In genomic region chr6:98002678-98003077, GRCh38 we compare ENCODE assay signal across 26 cellular contexts.
A peak's percentile ranks its signal among the peaks of the same experiment; 100 is the strongest.
DNase-seq lines count a peak whose midpoint lies in the region; ATAC-seq, FAIRE-seq and TF ChIP-seq lines count a peak whose summit lies in the region.
"Had no signal": no experiment of that assay in that cellular context is flagged by ENCODE, and none has a peak within 500 bp of the region (broad histone marks: within the 10 kb centered on the region; RNA-seq: fewer than 3 reads in every experiment).

No MANE protein-coding gene starts in this region.

- POLR2A ChIA-PET in GM12878 (lab: Charles Lee) (no interaction called here), HEK293T (lab: Yijun Ruan, JAX) (no interaction called here)
- POLR2A ChIA-PET in naive thymus-derived CD4-positive, alpha-beta T cell (lab: Charles Lee) = no interaction called here

- H3K27me3 ChIP-seq in GM12878 (replicated peaks in 1 of 2; ENCODE audit: control insufficient read depth in 2 of 2, insufficient read depth in 2 of 2, low read length in 1 of 2) (no peaks in the 10 kb centered on the region), MG63 (no peaks in the 10 kb centered on the region)
- no peaks in the 10 kb centered on the region for H3K27me3 ChIP-seq in naive thymus-derived CD4-positive, alpha-beta T cell (ENCODE audit: control insufficient read depth in 2 of 2, insufficient read depth in 2 of 2, low read length in 2 of 2)
- H3K27me3 ChIP-seq: BE2C; BLaER1 treated with 17β-estradiol and CSF1 and Interleukin-3, amounts not matched to agents 10 nM and 100 nM had no signal

- no TSS peak for BruUV-seq in GM12878 (replicated peaks; lab: Mats Ljungman, UMichigan)

- no peak overlapping the region for H3K4me3 ChIP-seq in GM12878
- H3K4me3 ChIP-seq in MG63 = no peak overlapping the region
- no peak overlapping the region for H3K4me3 ChIP-seq in naive thymus-derived CD4-positive, alpha-beta T cell (ENCODE audit: low read length)
- H3K4me3 ChIP-seq: A549; BLaER1 treated with 17β-estradiol and CSF1 and Interleukin-3, amounts not matched to agents 10 nM and 100 nM had no signal

- CTCF ChIA-PET in GM12878 (lab: Yijun Ruan, JAX) = interaction anchor here (1.1 kb wide), 1 partner anchor 13 kb away, joined by 3 read pairs; no protein-coding TSS in a partner anchor
- CTCF ChIA-PET in HEK293T (lab: Yijun Ruan, JAX) = no interaction called here
- CTCF ChIA-PET in naive thymus-derived CD4-positive, alpha-beta T cell (lab: Charles Lee) = no interaction called here

- H3K79me2 ChIP-seq in GM12878 (ENCODE audit: control insufficient read depth, insufficient read depth, low read length) = no peaks in the 10 kb centered on the region

- WGBS in GM12878 (ENCODE audit: insufficient coverage, insufficient replicate concordance, low lambda C conversion rate, missing lambda C conversion rate) = 87% methylated on average over 1 of the region's 1 CpG

- no peaks in the 10 kb centered on the region for H3K27me3 Mint-ChIP-seq in neural crest cell (ENCODE audit: low read depth)
- H3K27me3 Mint-ChIP-seq in naive thymus-derived CD4-positive, alpha-beta T cell = no peaks in the 10 kb centered on the region
- H3K27me3 Mint-ChIP-seq: CD4-positive, alpha-beta T cell; CD8-positive, alpha-beta memory T cell had no signal

- SMC1A ChIA-PET in GM12878 (lab: Charles Lee; ENCODE audit: uncharacterized antibody, unreplicated experiment) = no interaction called here

- no peak for TF ChIP-seq EP300 in GM12878 (IDR thresholded peaks at IDR 0.05; ENCODE audit: borderline replicate concordance in 1 of 2, control insufficient read depth in 1 of 2, low read depth in 2 of 2, low read length in 2 of 2)

- in situ Hi-C loops in GM12878 (cut with MboI) = no loop called here

- no peak for DNase-seq in GM12878 (ENCODE audit: low read depth, low spot score)
- DNase-seq in neural crest cell (ENCODE audit: low read depth, low spot score) = no peak
- DNase-seq in MG63 = no peak
- no peak for DNase-seq in HEK293T (ENCODE audit: extremely low spot score)
- no peak for DNase-seq in naive thymus-derived CD4-positive, alpha-beta T cell
- no peak for DNase-seq in EL
- DNase-seq: 8988T; ACHN; AML-193; BE2C; CD4-positive, alpha-beta T cell; CD8-positive, alpha-beta memory T cell; DMS 273 treated with DMSO at 0.1 percent for 48 hours; DMS79; GF-D8; GOT3; H7; HCEC 1CT had no signal

- H3K27ac ChIP-seq in GM12878 (ENCODE audit: control insufficient read depth, insufficient read depth) = no peak overlapping the region
- H3K27ac ChIP-seq in naive thymus-derived CD4-positive, alpha-beta T cell (ENCODE audit: low read depth, low read length) = no peak overlapping the region
- H3K27ac ChIP-seq: A549; BLaER1 treated with 17β-estradiol and CSF1 and Interleukin-3, amounts not matched to agents 10 nM and 100 nM had no signal

- no peaks in the 10 kb centered on the region for H3K4me1 Mint-ChIP-seq in neural crest cell
- no peaks in the 10 kb centered on the region for H3K4me1 Mint-ChIP-seq in naive thymus-derived CD4-positive, alpha-beta T cell
- H3K4me1 Mint-ChIP-seq: CD14-positive monocyte; CD8-positive, alpha-beta memory T cell had no signal

- H3K36me3 ChIP-seq in GM12878 (ENCODE audit: control insufficient read depth in 2 of 2, insufficient read depth in 2 of 2, low read length in 1 of 2) (no peaks in the 10 kb centered on the region), MG63 (no peaks in the 10 kb centered on the region)
- no peaks in the 10 kb centered on the region for H3K36me3 ChIP-seq in naive thymus-derived CD4-positive, alpha-beta T cell (ENCODE audit: control insufficient read depth in 2 of 3, insufficient read depth in 3 of 3, low read length in 3 of 3)
- H3K36me3 ChIP-seq: BE2C; BLaER1 treated with 17β-estradiol and CSF1 and Interleukin-3, amounts not matched to agents 10 nM and 100 nM had no signal

- RAD21 ChIA-PET in GM12878 (lab: Charles Lee; ENCODE audit: unreplicated experiment) = no interaction called here

- no peak overlapping the region for H3K4me3 Mint-ChIP-seq in neural crest cell
- no peak overlapping the region for H3K4me3 Mint-ChIP-seq in naive thymus-derived CD4-positive, alpha-beta T cell
- H3K4me3 Mint-ChIP-seq: CD14-positive monocyte; CD4-positive, alpha-beta T cell; CD8-positive, alpha-beta memory T cell had no signal

- no peaks in the 10 kb centered on the region for H3K9me3 ChIP-seq in GM12878 (replicated peaks; ENCODE audit: control insufficient read depth, insufficient read depth, low read length)
- H3K9me3 ChIP-seq in MG63 = no peaks in the 10 kb centered on the region
- no peaks in the 10 kb centered on the region for H3K9me3 ChIP-seq in naive thymus-derived CD4-positive, alpha-beta T cell (ENCODE audit: control insufficient read depth in 2 of 3, low read length in 3 of 3)
- H3K9me3 ChIP-seq: A549; BE2C; BLaER1 treated with 17β-estradiol and CSF1 and Interleukin-3, amounts not matched to agents 10 nM and 100 nM had no signal

- intact Hi-C loops in GM12878 (cut with micrococcal nuclease; ENCODE audit: unreplicated experiment) = no loop called here
- intact Hi-C loops in naive thymus-derived CD4-positive, alpha-beta T cell (cut with micrococcal nuclease) = no loop called here

- H4K20me1 ChIP-seq in GM12878 (ENCODE audit: control insufficient read depth, insufficient read depth) = no peaks in the 10 kb centered on the region
- H4K20me1 ChIP-seq: BLaER1 treated with 17β-estradiol and CSF1 and Interleukin-3, amounts not matched to agents 10 nM and 100 nM had no signal

- H3K9me3 Mint-ChIP-seq in neural crest cell = no peaks in the 10 kb centered on the region
- peaks cover 0 to 11% (median 0%) of the 10 kb centered on the region in 11 donors for H3K9me3 Mint-ChIP-seq in naive thymus-derived CD4-positive, alpha-beta T cell

- no peak overlapping the region for H2AFZ ChIP-seq in GM12878 (ENCODE audit: control insufficient read depth, low read depth, low read length)

- H3K4me1 ChIP-seq in GM12878 (ENCODE audit: control insufficient read depth, insufficient read depth, low read length) = no peaks in the 10 kb centered on the region
- no peaks in the 10 kb centered on the region for H3K4me1 ChIP-seq in naive thymus-derived CD4-positive, alpha-beta T cell (ENCODE audit: control insufficient read depth in 2 of 2, insufficient read depth in 2 of 2, low read length in 2 of 2)
- H3K4me1 ChIP-seq: A549; BE2C; BLaER1 treated with 17β-estradiol and CSF1 and Interleukin-3, amounts not matched to agents 10 nM and 100 nM had no signal

- no peak overlapping the region for H3K4me2 ChIP-seq in GM12878 (ENCODE audit: control insufficient read depth, insufficient read depth)
- H3K4me2 ChIP-seq: A549; BLaER1 treated with 17β-estradiol and CSF1 and Interleukin-3, amounts not matched to agents 10 nM and 100 nM had no signal

- peak overlapping the region; percentile 51 for H3K27ac Mint-ChIP-seq in neural crest cell (ENCODE audit: unreplicated experiment)
- no peak overlapping the region for H3K27ac Mint-ChIP-seq in naive thymus-derived CD4-positive, alpha-beta T cell
- H3K27ac Mint-ChIP-seq: CD14-positive monocyte; CD4-positive, alpha-beta T cell; CD8-positive, alpha-beta memory T cell had no signal

- FAIRE-seq in GM12878 (lab: Jason Lieb, UNC) = no peak
- FAIRE-seq: A549, D721Med, GM12892, GM19239 had no signal

- TF ChIP-seq CTCF in GM12878 (IDR thresholded peaks at IDR 0.05 in 2 of 3, conservative IDR thresholded peaks at IDR 0.05 in 1 of 3; ENCODE audit: control insufficient read depth in 2 of 3, extremely low read depth in 1 of 3, insufficient read depth in 1 of 3, low read depth in 3 of 3, low read length in 3 of 3) (no peak), neural crest cell (conservative IDR thresholded peaks at IDR 0.05) (no peak)

- ATAC-seq in GM21390 (IDR thresholded peaks at IDR 0.05; ENCODE audit: unreplicated experiment) = peak; percentile 48
- peak; percentile 43 for ATAC-seq in HG03342 (IDR thresholded peaks at IDR 0.05; ENCODE audit: unreplicated experiment)
- 0 out of 3 replicates have a peak, but pooled peaks have one; percentile 30 for ATAC-seq in GM12878
- no peak for ATAC-seq in naive thymus-derived CD4-positive, alpha-beta T cell
- ATAC-seq: A549 had no signal

- H3K36me3 Mint-ChIP-seq in neural crest cell (ENCODE audit: low read depth) = no peaks in the 10 kb centered on the region
- no peaks in the 10 kb centered on the region for H3K36me3 Mint-ChIP-seq in naive thymus-derived CD4-positive, alpha-beta T cell
- H3K36me3 Mint-ChIP-seq: CD14-positive monocyte; CD8-positive, alpha-beta memory T cell had no signal

- H3K9ac ChIP-seq in GM12878 (ENCODE audit: control insufficient read depth, insufficient read depth, low read length) = no peak overlapping the region
- H3K9ac ChIP-seq: BLaER1 treated with 17β-estradiol and CSF1 and Interleukin-3, amounts not matched to agents 10 nM and 100 nM had no signal

- TF ChIP-seq POLR2A in GM12878 (IDR thresholded peaks at IDR 0.05; ENCODE audit: low read depth, low read length) = no peak

- no peak for TF ChIP-seq RAD21 in GM12878 (IDR thresholded peaks at IDR 0.05; ENCODE audit: insufficient read depth, low read depth, low read length)

TF ChIP-seq in GM12878, 131 proteins besides CTCF, POLR2A, EP300 and RAD21 (continues in another document):
- no peak for TF ChIP-seq BCL3 (IDR thresholded peaks at IDR 0.05; ENCODE audit: borderline replicate concordance, insufficient read depth, low read depth, low read length, poor library complexity, severe bottlenecking)

TF ChIP-seq in HEK293T, 16 proteins besides CTCF, POLR2A, EP300 and RAD21:
- no peak for TF ChIP-seq CTBP1 (IDR thresholded peaks at IDR 0.05; ENCODE audit: borderline replicate concordance)
- TF ChIP-seq LEF1 (IDR thresholded peaks at IDR 0.05; ENCODE audit: borderline replicate concordance) = no peak
- TF ChIP-seq ELF4 (IDR thresholded peaks at IDR 0.05) = no peak
- TF ChIP-seq L3MBTL2 (conservative IDR thresholded peaks at IDR 0.05) = no peak
- no peak for TF ChIP-seq TARDBP (IDR thresholded peaks at IDR 0.05)
- no peak for TF ChIP-seq ZNF384 (IDR thresholded peaks at IDR 0.05)
- no peak for TF ChIP-seq SUZ12 (IDR thresholded peaks at IDR 0.05)
- no peak for TF ChIP-seq BHLHE40 (IDR thresholded peaks at IDR 0.05; ENCODE audit: borderline replicate concordance)
- TF ChIP-seq PKNOX1 (IDR thresholded peaks at IDR 0.05) = no peak
- no peak for TF ChIP-seq ARNT (IDR thresholded peaks at IDR 0.05)
